In genomic region chr6:152450519-152450918, GRCh38 we compare ENCODE assay signal across 29 cellular contexts.
"Had no signal": no experiment of that assay in that cellular context is flagged by ENCODE, and none has a peak within 500 bp of the region (broad histone marks: within the 10 kb centered on the region; RNA-seq: fewer than 3 reads in every experiment).

No MANE protein-coding gene starts in this region.

- H3K4me3 Mint-ChIP-seq: dendritic cell treated with granulocyte-macrophage colony-stimulating factor and Interleukin-4, amounts not matched to agents 40 ng/mL and 50 ng/mL, for 4 days; effector memory CD8-positive, alpha-beta T cell; endodermal cell had no signal

- H3K27ac ChIP-seq: colonic mucosa, coronary artery, dorsolateral prefrontal cortex, epithelial cell of prostate, esophagus muscularis mucosa, esophagus squamous epithelium, foreskin keratinocyte, gastrocnemius medialis, gastroesophageal sphincter, heart left ventricle, heart right ventricle had no signal

- H3K27me3 ChIP-seq: colonic mucosa, dorsolateral prefrontal cortex, esophagus muscularis mucosa, esophagus squamous epithelium, foreskin keratinocyte, gastrocnemius medialis, gastroesophageal sphincter, heart left ventricle, heart right ventricle had no signal

- DNase-seq: colonic mucosa; cortex of kidney; dermis blood vessel endothelial cell; dorsolateral prefrontal cortex; effector CD4-positive, alpha-beta T cell; effector CD8-positive, alpha-beta T cell; effector memory CD4-positive, alpha-beta T cell; effector memory CD8-positive, alpha-beta T cell; endodermal cell; erythroblast; esophagus squamous epithelium; foreskin fibroblast; foreskin keratinocyte; foreskin melanocyte; gastrocnemius medialis; glutamatergic neuron; head of caudate nucleus; heart left ventricle; heart right ventricle had no signal

- FAIRE-seq: colon, endometrium, endothelial cell of umbilical vein, frontal cortex had no signal

- H3K9me3 ChIP-seq: colonic mucosa, esophagus muscularis mucosa, esophagus squamous epithelium, gastrocnemius medialis, gastroesophageal sphincter, heart left ventricle had no signal

- H3K4me1 Mint-ChIP-seq: endodermal cell had no signal

- H3K4me1 ChIP-seq: colonic mucosa, esophagus muscularis mucosa, esophagus squamous epithelium, foreskin keratinocyte, gastrocnemius medialis, gastroesophageal sphincter, heart left ventricle, heart right ventricle had no signal

- ATAC-seq: effector memory CD8-positive, alpha-beta T cell; esophagus mucosa; foreskin keratinocyte; gastrocnemius medialis; gastroesophageal sphincter; heart left ventricle; heart right ventricle had no signal

- H3K27ac Mint-ChIP-seq: dendritic cell treated with granulocyte-macrophage colony-stimulating factor and Interleukin-4, amounts not matched to agents 40 ng/mL and 50 ng/mL, for 4 days; endodermal cell had no signal

- H3K36me3 ChIP-seq: colonic mucosa, esophagus squamous epithelium, gastrocnemius medialis had no signal

- H3K9me3 Mint-ChIP-seq: effector memory CD8-positive, alpha-beta T cell; endodermal cell had no signal

- H3K4me3 ChIP-seq: colonic mucosa, coronary artery, dorsolateral prefrontal cortex, esophagus muscularis mucosa, esophagus squamous epithelium, gastrocnemius medialis, gastroesophageal sphincter, heart left ventricle, heart right ventricle had no signal

- H3K27me3 Mint-ChIP-seq: dendritic cell treated with granulocyte-macrophage colony-stimulating factor and Interleukin-4, amounts not matched to agents 40 ng/mL and 50 ng/mL, for 4 days; effector memory CD8-positive, alpha-beta T cell had no signal
